In genomic region chr7:106457678-106458077, GRCh38 we compare ENCODE assay signal across 1 cellular context.
TF ChIP-seq lines count a peak whose summit lies in the region.

No MANE protein-coding gene starts in this region.

TF ChIP-seq in K562, 482 proteins besides CTCF, POLR2A, EP300 and RAD21 (continued from another document):
- TF ChIP-seq NR0B1 (IDR thresholded peaks at IDR 0.05; ENCODE audit: partially characterized antibody) (no peak), DACH1 (IDR thresholded peaks at IDR 0.05; ENCODE audit: partially characterized antibody) (no peak), ZNF280A (IDR thresholded peaks at IDR 0.05; ENCODE audit: low read depth, partially characterized antibody) (peak; percentile 31), HMG20B (CRISPR knock-in tag; IDR thresholded peaks at IDR 0.05) (no peak)
